ENCODE assay signal across 9 cellular contexts in the genomic region with DNA sequence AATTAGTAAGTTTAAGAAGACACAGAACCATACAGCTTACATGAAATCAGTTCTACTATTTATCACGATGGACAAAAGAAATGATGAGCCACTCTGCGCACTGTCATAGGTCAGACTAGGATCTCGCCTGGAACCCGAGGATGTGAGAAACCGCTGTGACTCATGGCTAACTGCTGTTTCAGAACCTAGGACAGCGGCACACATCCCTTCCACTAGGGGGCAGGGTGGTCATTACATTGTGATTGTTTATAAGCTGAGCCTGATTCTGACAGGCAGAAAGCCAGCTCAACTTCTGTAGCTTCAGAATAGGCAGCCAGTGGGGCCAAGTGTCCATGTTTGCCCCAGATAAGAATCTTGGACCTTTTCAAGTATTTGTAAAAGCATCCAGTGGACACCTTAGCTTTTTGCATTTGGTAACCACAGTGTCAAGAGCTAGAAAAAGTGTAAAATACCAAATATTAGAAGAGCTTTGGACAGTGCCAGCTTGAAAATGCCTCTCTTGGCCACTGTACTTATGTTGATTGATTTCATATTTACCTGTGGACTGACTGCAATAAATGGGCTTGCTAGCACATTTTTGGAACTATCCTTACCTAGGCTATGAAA.
DNase-seq lines count a peak whose midpoint lies in the region; ATAC-seq and TF ChIP-seq lines count a peak whose summit lies in the region.
"Had no signal": no experiment of that assay in that cellular context is flagged by ENCODE, and none has a peak within 500 bp of the region (broad histone marks: within the 10 kb centered on the region; RNA-seq: fewer than 3 reads in every experiment).

No MANE protein-coding gene starts in this region.

- no peak overlapping the region for H3K9ac ChIP-seq in smooth muscle cell (ENCODE audit: low read depth)
- H3K9ac ChIP-seq: BLaER1 treated with 17β-estradiol and CSF1 and Interleukin-3, amounts not matched to agents 10 nM and 100 nM had no signal

- no peaks in the 10 kb centered on the region for H3K79me2 ChIP-seq in smooth muscle cell (ENCODE audit: low read depth)

- H2AFZ ChIP-seq in smooth muscle cell (ENCODE audit: low read depth), result no peak overlapping the region

- peak; percentile 96 for ATAC-seq in HG02840 (IDR thresholded peaks at IDR 0.05; ENCODE audit: low FRiP score, unreplicated experiment)

- WGBS in smooth muscle cell (ENCODE audit: low lambda C conversion rate), result 9% methylated on average over 6 of the region's 6 CpGs

- no peaks in the 10 kb centered on the region for H3K9me3 ChIP-seq in smooth muscle cell (replicated peaks; ENCODE audit: low read depth)
- H3K9me3 ChIP-seq: BLaER1 treated with 17β-estradiol and CSF1 and Interleukin-3, amounts not matched to agents 10 nM and 100 nM had no signal

- no peaks in the 10 kb centered on the region for H3F3A ChIP-seq in smooth muscle cell (ENCODE audit: low read depth)

- no peaks in the 10 kb centered on the region for H4K20me1 ChIP-seq in smooth muscle cell (ENCODE audit: low read depth)
- H4K20me1 ChIP-seq: BLaER1 treated with 17β-estradiol and CSF1 and Interleukin-3, amounts not matched to agents 10 nM and 100 nM had no signal

- DNase-seq in NCI-H187 (lab: John Stamatoyannopoulos, UW), result peak; percentile 13 to 29
- DNase-seq in NCI-H187 treated with DMSO at 0.1 percent for 48 hours (lab: John Stamatoyannopoulos, UW), result no peak
- peak; percentile 74 for DNase-seq in NCI-H146 (lab: John Stamatoyannopoulos, UW)
- DNase-seq in T-helper 22 cell (ENCODE audit: low read depth), result peak; percentile 37
- DNase-seq in astrocyte of the cerebellum (ENCODE audit: low read depth), result peak; percentile 76
- DNase-seq in hippocampal formation (lab: John Stamatoyannopoulos, UW), result peak; percentile 61 to 81
- peak; percentile 55 for DNase-seq in smooth muscle cell (lab: John Stamatoyannopoulos, UW; ENCODE audit: unreplicated experiment)

- no peaks in the 10 kb centered on the region for H3K27me3 ChIP-seq in smooth muscle cell (ENCODE audit: low read depth)
- H3K27me3 ChIP-seq: BLaER1 treated with 17β-estradiol and CSF1 and Interleukin-3, amounts not matched to agents 10 nM and 100 nM had no signal

- no peak overlapping the region for H3K4me2 ChIP-seq in smooth muscle cell
- H3K4me2 ChIP-seq: BLaER1 treated with 17β-estradiol and CSF1 and Interleukin-3, amounts not matched to agents 10 nM and 100 nM had no signal

- TF ChIP-seq CTCF in astrocyte of the cerebellum (IDR thresholded peaks at IDR 0.05; ENCODE audit: low read depth, low read length, missing control alignments) (peak; percentile 95), smooth muscle cell (IDR thresholded peaks at IDR 0.05; ENCODE audit: borderline replicate concordance, insufficient read depth, poor library complexity, severe bottlenecking) (peak; percentile 99)

- no peaks in the 10 kb centered on the region for H3K36me3 ChIP-seq in smooth muscle cell (ENCODE audit: low read depth)
- H3K36me3 ChIP-seq: BLaER1 treated with 17β-estradiol and CSF1 and Interleukin-3, amounts not matched to agents 10 nM and 100 nM had no signal

- in situ Hi-C loops in astrocyte of the cerebellum (cut with HindIII; ENCODE audit: low sequenced_read_pairs), result no loop called here

- H3K4me3 ChIP-seq in astrocyte of the cerebellum (ENCODE audit: low read depth, low read length), result no peak overlapping the region
- H3K4me3 ChIP-seq in smooth muscle cell, result no peak overlapping the region
- H3K4me3 ChIP-seq: BLaER1 treated with 17β-estradiol and CSF1 and Interleukin-3, amounts not matched to agents 10 nM and 100 nM had no signal

- no peaks in the 10 kb centered on the region for H3K4me1 ChIP-seq in smooth muscle cell (ENCODE audit: low read depth)
- H3K4me1 ChIP-seq: BLaER1 treated with 17β-estradiol and CSF1 and Interleukin-3, amounts not matched to agents 10 nM and 100 nM had no signal

- no peak overlapping the region for H3K27ac ChIP-seq in smooth muscle cell (ENCODE audit: low read depth)
- H3K27ac ChIP-seq: BLaER1 treated with 17β-estradiol and CSF1 and Interleukin-3, amounts not matched to agents 10 nM and 100 nM had no signal
